Comparison of ENCODE assay signal across 8 cellular contexts in genomic region chr15:20191508-20192125, GRCh38.
DNase-seq lines count a peak whose midpoint lies in the region; ATAC-seq and TF ChIP-seq lines count a peak whose summit lies in the region.
"Not testable (repeated sequence)": the region's sequence is repeated elsewhere in the genome, so short reads cannot be mapped to it uniquely, and the experiment has no call there.

No MANE protein-coding gene starts in this region.

- not testable (repeated sequence) for H3K9me3 Mint-ChIP-seq in activated CD4-positive, alpha-beta T cell treated with anti-CD3 and anti-CD28 coated beads, Interleukin-2, amount 10 ng/mL, durations not matched to agents 24 days and 14 days; memory B cell
- H3K9me3 Mint-ChIP-seq in chondrocyte (ENCODE audit: low read depth) = peaks cover 19% of the 10 kb centered on the region

- peak; percentile 51 for DNase-seq in activated CD4-positive, alpha-beta T cell treated with anti-CD3 and anti-CD28 coated beads, Interleukin-2, amount 10 ng/mL, durations not matched to agents 24 days and 14 days
- DNase-seq in chondrocyte (ENCODE audit: low spot score) = peak; percentile 84
- not testable (repeated sequence) for DNase-seq in memory B cell (ENCODE audit: low spot score in 2 of 2); upper lobe of right lung

- not testable (repeated sequence) for H3K36me3 ChIP-seq in upper lobe of right lung

- not testable (repeated sequence) for H3K27ac ChIP-seq in upper lobe of right lung

- TF ChIP-seq CTCF in chondrocyte (IDR thresholded peaks at IDR 0.05); upper lobe of right lung (IDR thresholded peaks at IDR 0.05): not testable (repeated sequence)

- H3K27ac Mint-ChIP-seq in activated CD4-positive, alpha-beta T cell treated with anti-CD3 and anti-CD28 coated beads, Interleukin-2, amount 10 ng/mL, durations not matched to agents 24 days and 14 days; chondrocyte (ENCODE audit: unreplicated experiment); memory B cell: not testable (repeated sequence)

- H3K27me3 ChIP-seq in upper lobe of right lung = not testable (repeated sequence)

- not testable (repeated sequence) for H3K9me3 ChIP-seq in upper lobe of right lung

- intact Hi-C loops in activated CD4-positive, alpha-beta T cell treated with anti-CD3 and anti-CD28 coated beads, Interleukin-2, amount 10 ng/mL, durations not matched to agents 24 days and 14 days (cut with micrococcal nuclease); upper lobe of right lung (cut with DNase I): not testable (repeated sequence)

- not testable (repeated sequence) for H3K36me3 Mint-ChIP-seq in activated CD4-positive, alpha-beta T cell treated with anti-CD3 and anti-CD28 coated beads, Interleukin-2, amount 10 ng/mL, durations not matched to agents 24 days and 14 days (ENCODE audit: low read depth); chondrocyte (ENCODE audit: low read depth); memory B cell

- H3K27me3 Mint-ChIP-seq in activated CD4-positive, alpha-beta T cell treated with anti-CD3 and anti-CD28 coated beads, Interleukin-2, amount 10 ng/mL, durations not matched to agents 24 days and 14 days; chondrocyte (ENCODE audit: low read depth); memory B cell: not testable (repeated sequence)

- not testable (repeated sequence) for H3K4me3 Mint-ChIP-seq in activated CD4-positive, alpha-beta T cell treated with anti-CD3 and anti-CD28 coated beads, Interleukin-2, amount 10 ng/mL, durations not matched to agents 24 days and 14 days; chondrocyte (ENCODE audit: unreplicated experiment); memory B cell

- not testable (repeated sequence) for H3K4me1 ChIP-seq in upper lobe of right lung

- H3K4me1 Mint-ChIP-seq in activated CD4-positive, alpha-beta T cell treated with anti-CD3 and anti-CD28 coated beads, Interleukin-2, amount 10 ng/mL, durations not matched to agents 24 days and 14 days; chondrocyte (ENCODE audit: low read depth); memory B cell: not testable (repeated sequence)

- ATAC-seq in GM18517 (IDR thresholded peaks at IDR 0.05; ENCODE audit: unreplicated experiment) (peak; percentile 51), GM18868 (IDR thresholded peaks at IDR 0.05; ENCODE audit: unreplicated experiment) (peak; percentile 33), GM21529 (IDR thresholded peaks at IDR 0.05; ENCODE audit: unreplicated experiment) (peak; percentile 29), HG02763 (IDR thresholded peaks at IDR 0.05; ENCODE audit: unreplicated experiment) (peak; percentile 52), memory B cell (ENCODE audit: low read depth) (peak; percentile 46), upper lobe of right lung (peak; percentile 5)

- H3K4me3 ChIP-seq in upper lobe of right lung = not testable (repeated sequence)
